In genomic region chr2:166384774-166385173, GRCh38 we compare ENCODE assay signal across 7 cellular contexts. TPM values are rescaled to one million over a fixed set of nuclear protein-coding genes. Genes with fewer than 3 reads are reported as not detected.
DNase-seq lines count a peak whose midpoint lies in the region; TF ChIP-seq lines count a peak whose summit lies in the region.

No MANE protein-coding gene starts in this region.

- H3K27me3 ChIP-seq in MM.1S (replicated peaks; ENCODE audit: insufficient read depth, low read length) (no peaks in the 10 kb centered on the region), colonic mucosa (no peaks in the 10 kb centered on the region), prostate gland (replicated peaks; ENCODE audit: insufficient read depth) (no peaks in the 10 kb centered on the region)

- no peak overlapping the region for H3K27ac ChIP-seq in MM.1S (ENCODE audit: low read length)
- H3K27ac ChIP-seq in colonic mucosa = no peak overlapping the region
- no peak overlapping the region for H3K27ac ChIP-seq in prostate gland

- no peaks in the 10 kb centered on the region for H3F3A ChIP-seq in MM.1S (ENCODE audit: insufficient read depth, low read length)

- no peaks in the 10 kb centered on the region for H3K36me3 ChIP-seq in MM.1S (replicated peaks; ENCODE audit: insufficient read depth, low read length)
- no peaks in the 10 kb centered on the region for H3K36me3 ChIP-seq in colonic mucosa
- no peaks in the 10 kb centered on the region for H3K36me3 ChIP-seq in prostate gland

- intact Hi-C loops in colonic mucosa (cut with DNase I) = no loop called here
- intact Hi-C loops in prostate gland (cut with DNase I) = no loop called here

- H3K4me1 ChIP-seq in MM.1S (ENCODE audit: low read length) = no peaks in the 10 kb centered on the region
- H3K4me1 ChIP-seq in colonic mucosa = no peaks in the 10 kb centered on the region
- H3K4me1 ChIP-seq in prostate gland (replicated peaks) = no peaks in the 10 kb centered on the region

- no peak overlapping the region for H3K4me2 ChIP-seq in MM.1S (ENCODE audit: low read depth, low read length)

- no peaks in the 10 kb centered on the region for H3K9me2 ChIP-seq in MM.1S (replicated peaks; ENCODE audit: insufficient read depth, low read length)

- 62% methylated on average over 8 of the region's 8 CpGs for WGBS in prostate gland

- H3K4me3 ChIP-seq in GM12864 (ENCODE audit: low read depth, low read length) = no peak overlapping the region
- no peak overlapping the region for H3K4me3 ChIP-seq in MM.1S (ENCODE audit: low read length)
- no peak overlapping the region for H3K4me3 ChIP-seq in colonic mucosa
- no peak overlapping the region for H3K4me3 ChIP-seq in prostate gland

- H4K20me1 ChIP-seq in MM.1S (ENCODE audit: insufficient read depth, low read length) = no peaks in the 10 kb centered on the region

- no peaks in the 10 kb centered on the region for H3K79me2 ChIP-seq in MM.1S (ENCODE audit: low read length)

- H2AFZ ChIP-seq in MM.1S (ENCODE audit: low read length) = no peak overlapping the region

- TF ChIP-seq POLR2A in prostate gland (IDR thresholded peaks at IDR 0.05) = no peak

- TF ChIP-seq CTCF in GM12864 (IDR thresholded peaks at IDR 0.05; ENCODE audit: low read depth, low read length, missing control alignments) (peak; percentile 24), MM.1S (IDR thresholded peaks at IDR 0.05; ENCODE audit: low read length) (peak; percentile 51), colonic mucosa (IDR thresholded peaks at IDR 0.05) (peak; percentile 32), prostate gland (IDR thresholded peaks at IDR 0.05) (peak in 3 of 4 experiments; percentile 61 to 64 (median 63))

- H3K9me3 ChIP-seq in MM.1S (replicated peaks; ENCODE audit: insufficient read depth, low read length) (no peaks in the 10 kb centered on the region), colonic mucosa (no peaks in the 10 kb centered on the region), prostate gland (no peaks in the 10 kb centered on the region)

- DNase-seq in GM12864 (ENCODE audit: low read depth) (no peak), MM.1S (peak; percentile 60), colonic mucosa (no peak), prostate gland (ENCODE audit: low spot score) (no peak), globus pallidus (ENCODE audit: low spot score) (no peak), NCI-H2107 (lab: John Stamatoyannopoulos, UW) (no peak)
- no peak for DNase-seq in stimulated activated CD4-positive, alpha-beta T cell treated with anti-CD3 and anti-CD28 coated beads, Interleukin-4, amount 100 ng/mL, for 1 hour

- H3K9ac ChIP-seq in MM.1S (ENCODE audit: low read length) (no peak overlapping the region), colonic mucosa (ENCODE audit: low read depth in 2 of 2, low read length in 2 of 2) (no peak overlapping the region)

RNA-seq across cellular contexts. Expression of gene SCN9A, which starts 9.0 kb away (rescaled TPM):
- 10 to 100 TPM in 1 of 2 donors, 1 to 10 TPM in 1; 6.4 to 12.0 TPM for total RNA-seq in colonic mucosa
- total RNA-seq in prostate gland = 10 to 100 TPM in 1 of 2 donors, under 1 TPM in 1; 0.46 to 44.1 TPM
